Comparison of ENCODE assay signal across 8 cellular contexts in the genomic region with DNA sequence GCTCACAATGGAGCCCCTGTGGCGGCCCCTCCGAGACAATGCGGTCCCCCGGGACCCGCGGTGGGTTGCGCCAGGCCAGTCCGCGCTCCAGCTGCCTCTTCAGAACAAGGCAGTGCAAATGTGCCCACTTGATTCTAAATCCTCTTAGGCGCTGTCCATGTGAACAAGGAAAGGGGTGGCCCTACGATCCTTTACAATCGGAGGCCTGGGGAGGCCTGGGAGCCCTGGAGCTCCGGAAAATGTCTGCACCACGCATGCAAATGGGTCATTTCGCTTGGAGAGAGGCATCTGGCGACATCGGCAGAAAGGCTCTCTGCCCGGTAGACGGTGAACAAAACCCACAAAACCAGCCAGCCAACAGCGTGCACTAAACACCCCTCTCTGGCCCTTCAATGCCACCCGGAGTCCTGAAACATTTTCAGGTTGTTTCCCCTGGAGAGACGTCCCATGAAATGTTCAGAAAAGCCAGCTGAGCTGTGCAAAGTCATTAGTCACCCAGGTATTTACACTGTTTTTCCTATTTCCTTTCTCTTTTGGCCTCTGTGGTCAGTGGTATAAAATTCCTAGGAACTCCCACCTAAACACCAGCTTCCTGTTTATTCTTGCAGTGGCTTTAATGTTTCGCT.
DNase-seq lines count a peak whose midpoint lies in the region; ATAC-seq and TF ChIP-seq lines count a peak whose summit lies in the region.

No MANE protein-coding gene starts in this region.

- H3K36me3 ChIP-seq in DOHH2 (ENCODE audit: control insufficient read depth, low read length), result no peaks in the 10 kb centered on the region

- peaks cover 11% of the 10 kb centered on the region for H3K4me1 ChIP-seq in DOHH2 (ENCODE audit: control insufficient read depth, low read length)

- H3K27ac ChIP-seq in DOHH2 (ENCODE audit: low read depth, low read length), result no peak overlapping the region

- peak overlapping the region; percentile 85 for H3K4me3 Mint-ChIP-seq in neural crest cell

- no peaks in the 10 kb centered on the region for H3K79me2 ChIP-seq in DOHH2 (ENCODE audit: control insufficient read depth, low read length)

- peak overlapping the region; percentile 69 for H3K4me3 ChIP-seq in DOHH2 (ENCODE audit: low read length)
- peak overlapping the region in 1 of 2 donors; percentile 13 for H3K4me3 ChIP-seq in foreskin fibroblast (ENCODE audit: low read depth in 1 of 2, low read length in 2 of 2)

- no peaks in the 10 kb centered on the region for H3F3A ChIP-seq in DOHH2 (ENCODE audit: control insufficient read depth, insufficient read depth)

- in situ Hi-C loops in ACHN (cut with HindIII; ENCODE audit: low pct_ligation_motif_present, low pct_unique_long_range_greater_than_20kb, low sequenced_read_pairs), result no loop called here

- H3K9me3 Mint-ChIP-seq in neural crest cell, result no peaks in the 10 kb centered on the region

- H4K20me1 ChIP-seq in DOHH2 (ENCODE audit: control insufficient read depth, insufficient read depth, low read depth, low read length), result no peaks in the 10 kb centered on the region

- H3K9me2 ChIP-seq in DOHH2 (replicated peaks; ENCODE audit: control insufficient read depth, low read length), result no peaks in the 10 kb centered on the region

- H3K9me3 ChIP-seq in DOHH2 (ENCODE audit: control insufficient read depth, insufficient read depth, low read length), result no peaks in the 10 kb centered on the region

- H3K27ac Mint-ChIP-seq in neural crest cell (ENCODE audit: unreplicated experiment), result peak overlapping the region; percentile 99

- H3K27me3 Mint-ChIP-seq in neural crest cell (ENCODE audit: low read depth), result no peaks in the 10 kb centered on the region

- DNase-seq in NCI-H1092 treated with DMSO at 0.1 percent for 48 hours (lab: John Stamatoyannopoulos, UW) (peak; percentile 84), foreskin fibroblast (peak; percentile 42 to 53), neural crest cell (ENCODE audit: low read depth, low spot score) (no peak), ACHN (no peak)
- peak; percentile 24 for DNase-seq in activated T-cell treated with anti-CD3 and anti-CD28 coated beads, Interleukin-2, amount 50 U/mL, for 1 hour
- DNase-seq in central memory CD4-positive, alpha-beta T cell, result no peak

- no peaks in the 10 kb centered on the region for H3K36me3 Mint-ChIP-seq in neural crest cell (ENCODE audit: low read depth)

- H3K4me2 ChIP-seq in DOHH2 (ENCODE audit: low read length), result peak overlapping the region; percentile 78

- ATAC-seq in GM21447 (IDR thresholded peaks at IDR 0.05; ENCODE audit: unreplicated experiment), result peak; percentile 37

- H3K4me1 Mint-ChIP-seq in neural crest cell, result peaks cover 44% of the 10 kb centered on the region

- no peak for TF ChIP-seq CTCF in DOHH2 (IDR thresholded peaks at IDR 0.05; ENCODE audit: low read depth, low read length, poor library complexity, severe bottlenecking)
- TF ChIP-seq CTCF in foreskin fibroblast (IDR thresholded peaks at IDR 0.05; ENCODE audit: low read depth, low read length), result no peak
- TF ChIP-seq CTCF in neural crest cell (conservative IDR thresholded peaks at IDR 0.05), result no peak

- peaks cover 3% of the 10 kb centered on the region; the same call in 1 of the 2 replicates for H3K27me3 ChIP-seq in DOHH2 (ENCODE audit: control insufficient read depth, low read length)

Comparison
In these comparisons a context has a peak if more than half of its experiments do, and no peak if none do; other contexts are left out.
1. DNase-seq: peak in NCI-H1092 treated with DMSO at 0.1 percent for 48 hours (single experiment), activated T-cell treated with anti-CD3 and anti-CD28 coated beads, Interleukin-2, amount 50 U/mL, for 1 hour (single experiment) and foreskin fibroblast (2 of 2); none in neural crest cell (single experiment), ACHN (single experiment) and central memory CD4-positive, alpha-beta T cell (single experiment).